26 cellular contexts compared by ENCODE assay signal in genomic region chr2:170917957-170918356, GRCh38.
"Had no signal": no experiment of that assay in that cellular context is flagged by ENCODE, and none has a peak within 500 bp of the region (broad histone marks: within the 10 kb centered on the region; RNA-seq: fewer than 3 reads in every experiment).

No MANE protein-coding gene starts in this region.

- H3K27me3 ChIP-seq: breast epithelium, SJCRH30 had no signal

- H3K4me1 ChIP-seq: breast epithelium, SJCRH30 had no signal

- H3K4me2 ChIP-seq: KMS-11 had no signal

- ATAC-seq: activated T-cell treated with anti-CD3 and anti-CD28 coated beads, Interleukin-2, amount 50 U/mL, for 4 hours; activated T-helper 17 cell treated with anti-CD3 and anti-CD28 coated beads, Interleukin-2, amount 50 U/mL, for 72 hours; Panc1 had no signal

- H3K9ac ChIP-seq: KMS-11 had no signal

- H3K36me3 ChIP-seq: breast epithelium, SJCRH30 had no signal

- H3K4me3 ChIP-seq: breast epithelium, SJCRH30 had no signal

- DNase-seq: activated CD4-positive, alpha-beta memory T cell treated with anti-CD3 and anti-CD28 coated beads for 36 hours; activated CD4-positive, alpha-beta T cell treated with anti-CD3 and anti-CD28 coated beads for 48 hours; activated CD4-positive, CD25-positive, alpha-beta regulatory T cell treated with anti-CD3 and anti-CD28 coated beads, Interleukin-2, amount 50 U/mL, for 72 hours; activated CD8-positive, alpha-beta memory T cell treated with anti-CD3 and anti-CD28 coated beads for 24 hours; activated gamma-delta T cell; activated naive CD4-positive, alpha-beta T cell treated with anti-CD3 and anti-CD28 coated beads, Interleukin-2, amount 10 ng/mL, durations not matched to agents 7 days and 5 days; activated naive CD8-positive, alpha-beta T cell treated with anti-CD3 and anti-CD28 coated beads, Interleukin-2, amount 10 ng/mL, durations not matched to agents 7 days and 5 days; activated T-cell treated with anti-CD3 and anti-CD28 coated beads, Interleukin-2, amount 50 U/mL, for 4 hours; aorta; caudate nucleus; NCI-H1092 treated with DMSO at 0.1 percent for 48 hours; NCI-H1417 treated with DMSO at 0.1 percent for 48 hours; NCI-H1694 treated with DMSO at 0.1 percent for 48 hours; NCI-H2029 treated with DMSO at 0.1 percent for 48 hours; NCI-H345; NCI-H510A; NCI-H526 treated with DMSO at 0.1 percent for 48 hours; NK-92 treated with Interleukin-12 subunit alpha and Interleukin-12 subunit beta, amount 100 ng/mL, for 24 hours; OCI-M1; Right ventricle myocardium superior; SJCRH30 had no signal

- H3K27ac ChIP-seq: breast epithelium, KMS-11, RWPE1, SJCRH30 had no signal
